In the genomic region with DNA sequence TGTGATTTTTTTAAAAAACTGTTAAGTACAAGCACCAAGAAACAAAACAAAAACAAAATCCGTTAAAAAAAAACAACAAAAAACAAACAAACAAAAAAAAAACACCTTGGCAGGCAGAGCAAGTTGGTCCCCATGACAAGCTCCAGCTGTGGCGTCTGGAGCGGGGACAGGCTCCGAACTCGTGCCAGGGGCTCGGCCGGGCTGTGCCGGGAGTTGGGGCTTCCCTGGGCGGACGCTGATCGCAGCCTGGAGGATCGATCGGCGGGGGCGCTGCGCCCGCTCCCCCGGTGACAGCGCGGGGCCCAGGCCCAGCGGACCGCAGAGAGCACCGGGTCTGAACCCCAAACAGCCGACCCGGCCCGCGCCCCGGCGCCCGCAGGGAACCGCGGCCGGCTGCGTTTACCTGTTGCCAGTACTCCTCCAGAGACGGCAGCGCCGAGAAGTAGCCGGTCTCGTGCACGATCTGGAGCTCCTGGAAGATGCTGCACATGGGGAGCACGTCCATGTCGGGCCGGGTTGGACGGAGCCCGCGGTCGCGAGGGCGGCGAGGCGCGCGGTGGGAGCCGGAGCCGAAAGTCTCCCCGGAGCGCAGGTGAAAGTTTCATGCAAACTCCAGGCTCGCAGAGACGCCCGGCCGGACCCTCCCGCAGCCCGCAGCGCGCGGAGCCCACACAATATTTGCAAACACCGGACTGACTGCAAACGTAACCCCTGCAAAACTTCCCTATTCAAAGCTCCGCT, we compare ENCODE assay signal across 1 cellular context.
TF ChIP-seq lines count a peak whose summit lies in the region.

A gene (minus strand): TSS at position 700 of the 741 bp plus-strand sequence. CDS start 195 bp downstream, at position 505.

TF ChIP-seq in K562, 482 proteins besides CTCF, POLR2A, EP300 and RAD21 (continued from another document and continues in another):
- TF ChIP-seq, protein P1, sequence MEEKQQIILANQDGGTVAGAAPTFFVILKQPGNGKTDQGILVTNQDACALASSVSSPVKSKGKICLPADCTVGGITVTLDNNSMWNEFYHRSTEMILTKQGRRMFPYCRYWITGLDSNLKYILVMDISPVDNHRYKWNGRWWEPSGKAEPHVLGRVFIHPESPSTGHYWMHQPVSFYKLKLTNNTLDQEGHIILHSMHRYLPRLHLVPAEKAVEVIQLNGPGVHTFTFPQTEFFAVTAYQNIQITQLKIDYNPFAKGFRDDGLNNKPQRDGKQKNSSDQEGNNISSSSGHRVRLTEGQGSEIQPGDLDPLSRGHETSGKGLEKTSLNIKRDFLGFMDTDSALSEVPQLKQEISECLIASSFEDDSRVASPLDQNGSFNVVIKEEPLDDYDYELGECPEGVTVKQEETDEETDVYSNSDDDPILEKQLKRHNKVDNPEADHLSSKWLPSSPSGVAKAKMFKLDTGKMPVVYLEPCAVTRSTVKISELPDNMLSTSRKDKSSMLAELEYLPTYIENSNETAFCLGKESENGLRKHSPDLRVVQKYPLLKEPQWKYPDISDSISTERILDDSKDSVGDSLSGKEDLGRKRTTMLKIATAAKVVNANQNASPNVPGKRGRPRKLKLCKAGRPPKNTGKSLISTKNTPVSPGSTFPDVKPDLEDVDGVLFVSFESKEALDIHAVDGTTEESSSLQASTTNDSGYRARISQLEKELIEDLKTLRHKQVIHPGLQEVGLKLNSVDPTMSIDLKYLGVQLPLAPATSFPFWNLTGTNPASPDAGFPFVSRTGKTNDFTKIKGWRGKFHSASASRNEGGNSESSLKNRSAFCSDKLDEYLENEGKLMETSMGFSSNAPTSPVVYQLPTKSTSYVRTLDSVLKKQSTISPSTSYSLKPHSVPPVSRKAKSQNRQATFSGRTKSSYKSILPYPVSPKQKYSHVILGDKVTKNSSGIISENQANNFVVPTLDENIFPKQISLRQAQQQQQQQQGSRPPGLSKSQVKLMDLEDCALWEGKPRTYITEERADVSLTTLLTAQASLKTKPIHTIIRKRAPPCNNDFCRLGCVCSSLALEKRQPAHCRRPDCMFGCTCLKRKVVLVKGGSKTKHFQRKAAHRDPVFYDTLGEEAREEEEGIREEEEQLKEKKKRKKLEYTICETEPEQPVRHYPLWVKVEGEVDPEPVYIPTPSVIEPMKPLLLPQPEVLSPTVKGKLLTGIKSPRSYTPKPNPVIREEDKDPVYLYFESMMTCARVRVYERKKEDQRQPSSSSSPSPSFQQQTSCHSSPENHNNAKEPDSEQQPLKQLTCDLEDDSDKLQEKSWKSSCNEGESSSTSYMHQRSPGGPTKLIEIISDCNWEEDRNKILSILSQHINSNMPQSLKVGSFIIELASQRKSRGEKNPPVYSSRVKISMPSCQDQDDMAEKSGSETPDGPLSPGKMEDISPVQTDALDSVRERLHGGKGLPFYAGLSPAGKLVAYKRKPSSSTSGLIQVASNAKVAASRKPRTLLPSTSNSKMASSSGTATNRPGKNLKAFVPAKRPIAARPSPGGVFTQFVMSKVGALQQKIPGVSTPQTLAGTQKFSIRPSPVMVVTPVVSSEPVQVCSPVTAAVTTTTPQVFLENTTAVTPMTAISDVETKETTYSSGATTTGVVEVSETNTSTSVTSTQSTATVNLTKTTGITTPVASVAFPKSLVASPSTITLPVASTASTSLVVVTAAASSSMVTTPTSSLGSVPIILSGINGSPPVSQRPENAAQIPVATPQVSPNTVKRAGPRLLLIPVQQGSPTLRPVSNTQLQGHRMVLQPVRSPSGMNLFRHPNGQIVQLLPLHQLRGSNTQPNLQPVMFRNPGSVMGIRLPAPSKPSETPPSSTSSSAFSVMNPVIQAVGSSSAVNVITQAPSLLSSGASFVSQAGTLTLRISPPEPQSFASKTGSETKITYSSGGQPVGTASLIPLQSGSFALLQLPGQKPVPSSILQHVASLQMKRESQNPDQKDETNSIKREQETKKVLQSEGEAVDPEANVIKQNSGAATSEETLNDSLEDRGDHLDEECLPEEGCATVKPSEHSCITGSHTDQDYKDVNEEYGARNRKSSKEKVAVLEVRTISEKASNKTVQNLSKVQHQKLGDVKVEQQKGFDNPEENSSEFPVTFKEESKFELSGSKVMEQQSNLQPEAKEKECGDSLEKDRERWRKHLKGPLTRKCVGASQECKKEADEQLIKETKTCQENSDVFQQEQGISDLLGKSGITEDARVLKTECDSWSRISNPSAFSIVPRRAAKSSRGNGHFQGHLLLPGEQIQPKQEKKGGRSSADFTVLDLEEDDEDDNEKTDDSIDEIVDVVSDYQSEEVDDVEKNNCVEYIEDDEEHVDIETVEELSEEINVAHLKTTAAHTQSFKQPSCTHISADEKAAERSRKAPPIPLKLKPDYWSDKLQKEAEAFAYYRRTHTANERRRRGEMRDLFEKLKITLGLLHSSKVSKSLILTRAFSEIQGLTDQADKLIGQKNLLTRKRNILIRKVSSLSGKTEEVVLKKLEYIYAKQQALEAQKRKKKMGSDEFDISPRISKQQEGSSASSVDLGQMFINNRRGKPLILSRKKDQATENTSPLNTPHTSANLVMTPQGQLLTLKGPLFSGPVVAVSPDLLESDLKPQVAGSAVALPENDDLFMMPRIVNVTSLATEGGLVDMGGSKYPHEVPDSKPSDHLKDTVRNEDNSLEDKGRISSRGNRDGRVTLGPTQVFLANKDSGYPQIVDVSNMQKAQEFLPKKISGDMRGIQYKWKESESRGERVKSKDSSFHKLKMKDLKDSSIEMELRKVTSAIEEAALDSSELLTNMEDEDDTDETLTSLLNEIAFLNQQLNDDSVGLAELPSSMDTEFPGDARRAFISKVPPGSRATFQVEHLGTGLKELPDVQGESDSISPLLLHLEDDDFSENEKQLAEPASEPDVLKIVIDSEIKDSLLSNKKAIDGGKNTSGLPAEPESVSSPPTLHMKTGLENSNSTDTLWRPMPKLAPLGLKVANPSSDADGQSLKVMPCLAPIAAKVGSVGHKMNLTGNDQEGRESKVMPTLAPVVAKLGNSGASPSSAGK (IDR thresholded peaks at IDR 0.05), result peak; percentile 33; the same call in 1 of the 2 replicates
- TF ChIP-seq, protein P2, sequence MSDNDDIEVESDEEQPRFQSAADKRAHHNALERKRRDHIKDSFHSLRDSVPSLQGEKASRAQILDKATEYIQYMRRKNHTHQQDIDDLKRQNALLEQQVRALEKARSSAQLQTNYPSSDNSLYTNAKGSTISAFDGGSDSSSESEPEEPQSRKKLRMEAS (CRISPR knock-in tag; IDR thresholded peaks at IDR 0.05), result peak; percentile 19; the same call in 1 of the 2 replicates
- no peak for TF ChIP-seq CHD2 (IDR thresholded peaks at IDR 0.05; ENCODE audit: low read depth, low read length)
- TF ChIP-seq, protein P3, sequence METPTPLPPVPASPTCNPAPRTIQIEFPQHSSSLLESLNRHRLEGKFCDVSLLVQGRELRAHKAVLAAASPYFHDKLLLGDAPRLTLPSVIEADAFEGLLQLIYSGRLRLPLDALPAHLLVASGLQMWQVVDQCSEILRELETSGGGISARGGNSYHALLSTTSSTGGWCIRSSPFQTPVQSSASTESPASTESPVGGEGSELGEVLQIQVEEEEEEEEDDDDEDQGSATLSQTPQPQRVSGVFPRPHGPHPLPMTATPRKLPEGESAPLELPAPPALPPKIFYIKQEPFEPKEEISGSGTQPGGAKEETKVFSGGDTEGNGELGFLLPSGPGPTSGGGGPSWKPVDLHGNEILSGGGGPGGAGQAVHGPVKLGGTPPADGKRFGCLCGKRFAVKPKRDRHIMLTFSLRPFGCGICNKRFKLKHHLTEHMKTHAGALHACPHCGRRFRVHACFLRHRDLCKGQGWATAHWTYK (CRISPR knock-in tag; IDR thresholded peaks at IDR 0.05), result peak; percentile 51; the same call in 1 of the 2 replicates
- TF ChIP-seq, protein P4, sequence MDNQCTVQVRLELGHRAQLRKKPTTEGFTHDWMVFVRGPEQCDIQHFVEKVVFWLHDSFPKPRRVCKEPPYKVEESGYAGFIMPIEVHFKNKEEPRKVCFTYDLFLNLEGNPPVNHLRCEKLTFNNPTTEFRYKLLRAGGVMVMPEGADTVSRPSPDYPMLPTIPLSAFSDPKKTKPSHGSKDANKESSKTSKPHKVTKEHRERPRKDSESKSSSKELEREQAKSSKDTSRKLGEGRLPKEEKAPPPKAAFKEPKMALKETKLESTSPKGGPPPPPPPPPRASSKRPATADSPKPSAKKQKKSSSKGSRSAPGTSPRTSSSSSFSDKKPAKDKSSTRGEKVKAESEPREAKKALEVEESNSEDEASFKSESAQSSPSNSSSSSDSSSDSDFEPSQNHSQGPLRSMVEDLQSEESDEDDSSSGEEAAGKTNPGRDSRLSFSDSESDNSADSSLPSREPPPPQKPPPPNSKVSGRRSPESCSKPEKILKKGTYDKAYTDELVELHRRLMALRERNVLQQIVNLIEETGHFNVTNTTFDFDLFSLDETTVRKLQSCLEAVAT (IDR thresholded peaks at IDR 0.05), result peak; percentile 92 to 98
- peak; percentile 25; the same call in 1 of the 2 replicates for TF ChIP-seq ZNF232 (CRISPR knock-in tag; IDR thresholded peaks at IDR 0.05)
- TF ChIP-seq ZC3H4 (CRISPR knock-in tag; IDR thresholded peaks at IDR 0.05; ENCODE audit: borderline replicate concordance), result peak; percentile 90; the same call in 1 of the 2 replicates
- TF ChIP-seq TAF1 (IDR thresholded peaks at IDR 0.05; ENCODE audit: control insufficient read depth, extremely low read depth, insufficient read depth, low read length, severe bottlenecking), result peak; percentile 46
- TF ChIP-seq BMI1 (IDR thresholded peaks at IDR 0.05; ENCODE audit: low read length), result no peak
- no peak for TF ChIP-seq NR2C2 (CRISPR knock-in tag; IDR thresholded peaks at IDR 0.05)
- TF ChIP-seq NR2C2 (tag; IDR thresholded peaks at IDR 0.05), result no peak
- TF ChIP-seq TOE1 (IDR thresholded peaks at IDR 0.05; ENCODE audit: borderline replicate concordance), result 0 out of 2 replicates have a peak, but pooled peaks have one; percentile 20
- no peak for TF ChIP-seq TOE1 (CRISPR knock-in tag; IDR thresholded peaks at IDR 0.05; ENCODE audit: borderline replicate concordance, low read depth)
- no peak for TF ChIP-seq SRSF1 (IDR thresholded peaks at IDR 0.05; ENCODE audit: low read depth, low read length)
- TF ChIP-seq, protein P5, sequence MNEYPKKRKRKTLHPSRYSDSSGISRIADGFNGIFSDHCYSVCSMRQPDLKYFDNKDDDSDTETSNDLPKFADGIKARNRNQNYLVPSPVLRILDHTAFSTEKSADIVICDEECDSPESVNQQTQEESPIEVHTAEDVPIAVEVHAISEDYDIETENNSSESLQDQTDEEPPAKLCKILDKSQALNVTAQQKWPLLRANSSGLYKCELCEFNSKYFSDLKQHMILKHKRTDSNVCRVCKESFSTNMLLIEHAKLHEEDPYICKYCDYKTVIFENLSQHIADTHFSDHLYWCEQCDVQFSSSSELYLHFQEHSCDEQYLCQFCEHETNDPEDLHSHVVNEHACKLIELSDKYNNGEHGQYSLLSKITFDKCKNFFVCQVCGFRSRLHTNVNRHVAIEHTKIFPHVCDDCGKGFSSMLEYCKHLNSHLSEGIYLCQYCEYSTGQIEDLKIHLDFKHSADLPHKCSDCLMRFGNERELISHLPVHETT (CRISPR knock-in tag; conservative IDR thresholded peaks at IDR 0.05 in 1 of 2, IDR thresholded peaks at IDR 0.05 in 1 of 2), result no peak
- TF ChIP-seq GABPA (tag; conservative IDR thresholded peaks at IDR 0.05; ENCODE audit: low read depth), result no peak
- TF ChIP-seq, protein P6, sequence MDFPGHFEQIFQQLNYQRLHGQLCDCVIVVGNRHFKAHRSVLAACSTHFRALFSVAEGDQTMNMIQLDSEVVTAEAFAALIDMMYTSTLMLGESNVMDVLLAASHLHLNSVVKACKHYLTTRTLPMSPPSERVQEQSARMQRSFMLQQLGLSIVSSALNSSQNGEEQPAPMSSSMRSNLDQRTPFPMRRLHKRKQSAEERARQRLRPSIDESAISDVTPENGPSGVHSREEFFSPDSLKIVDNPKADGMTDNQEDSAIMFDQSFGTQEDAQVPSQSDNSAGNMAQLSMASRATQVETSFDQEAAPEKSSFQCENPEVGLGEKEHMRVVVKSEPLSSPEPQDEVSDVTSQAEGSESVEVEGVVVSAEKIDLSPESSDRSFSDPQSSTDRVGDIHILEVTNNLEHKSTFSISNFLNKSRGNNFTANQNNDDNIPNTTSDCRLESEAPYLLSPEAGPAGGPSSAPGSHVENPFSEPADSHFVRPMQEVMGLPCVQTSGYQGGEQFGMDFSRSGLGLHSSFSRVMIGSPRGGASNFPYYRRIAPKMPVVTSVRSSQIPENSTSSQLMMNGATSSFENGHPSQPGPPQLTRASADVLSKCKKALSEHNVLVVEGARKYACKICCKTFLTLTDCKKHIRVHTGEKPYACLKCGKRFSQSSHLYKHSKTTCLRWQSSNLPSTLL (IDR thresholded peaks at IDR 0.05), result peak; percentile 94
- TF ChIP-seq, protein P7, sequence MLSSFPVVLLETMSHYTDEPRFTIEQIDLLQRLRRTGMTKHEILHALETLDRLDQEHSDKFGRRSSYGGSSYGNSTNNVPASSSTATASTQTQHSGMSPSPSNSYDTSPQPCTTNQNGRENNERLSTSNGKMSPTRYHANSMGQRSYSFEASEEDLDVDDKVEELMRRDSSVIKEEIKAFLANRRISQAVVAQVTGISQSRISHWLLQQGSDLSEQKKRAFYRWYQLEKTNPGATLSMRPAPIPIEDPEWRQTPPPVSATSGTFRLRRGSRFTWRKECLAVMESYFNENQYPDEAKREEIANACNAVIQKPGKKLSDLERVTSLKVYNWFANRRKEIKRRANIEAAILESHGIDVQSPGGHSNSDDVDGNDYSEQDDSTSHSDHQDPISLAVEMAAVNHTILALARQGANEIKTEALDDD (IDR thresholded peaks at IDR 0.05), result no peak
- TF ChIP-seq, protein P8, sequence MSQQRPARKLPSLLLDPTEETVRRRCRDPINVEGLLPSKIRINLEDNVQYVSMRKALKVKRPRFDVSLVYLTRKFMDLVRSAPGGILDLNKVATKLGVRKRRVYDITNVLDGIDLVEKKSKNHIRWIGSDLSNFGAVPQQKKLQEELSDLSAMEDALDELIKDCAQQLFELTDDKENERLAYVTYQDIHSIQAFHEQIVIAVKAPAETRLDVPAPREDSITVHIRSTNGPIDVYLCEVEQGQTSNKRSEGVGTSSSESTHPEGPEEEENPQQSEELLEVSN (IDR thresholded peaks at IDR 0.05; ENCODE audit: borderline replicate concordance in 1 of 2, extremely low read depth in 1 of 2, insufficient read depth in 1 of 2, insufficient read length in 1 of 2, low read depth in 1 of 2, low read length in 1 of 2, poor library complexity in 1 of 2, severe bottlenecking in 1 of 2), result peak in 1 of 2 experiments; percentile 14
- TF ChIP-seq ZNF263 (CRISPR knock-in tag; IDR thresholded peaks at IDR 0.05; ENCODE audit: borderline replicate concordance), result peak; percentile 76; the same call in 1 of the 2 replicates
- no peak for TF ChIP-seq KDM4B (IDR thresholded peaks at IDR 0.05; ENCODE audit: borderline replicate concordance in 2 of 2, low read depth in 1 of 2)
- TF ChIP-seq, protein P9, sequence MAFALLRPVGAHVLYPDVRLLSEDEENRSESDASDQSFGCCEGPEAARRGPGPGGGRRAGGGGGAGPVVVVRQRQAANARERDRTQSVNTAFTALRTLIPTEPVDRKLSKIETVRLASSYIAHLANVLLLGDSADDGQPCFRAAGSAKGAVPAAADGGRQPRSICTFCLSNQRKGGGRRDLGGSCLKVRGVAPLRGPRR (CRISPR knock-in tag; IDR thresholded peaks at IDR 0.05), result no peak
- no peak for TF ChIP-seq HCFC1 (IDR thresholded peaks at IDR 0.05; ENCODE audit: low read depth, low read length)
- TF ChIP-seq, protein P10, sequence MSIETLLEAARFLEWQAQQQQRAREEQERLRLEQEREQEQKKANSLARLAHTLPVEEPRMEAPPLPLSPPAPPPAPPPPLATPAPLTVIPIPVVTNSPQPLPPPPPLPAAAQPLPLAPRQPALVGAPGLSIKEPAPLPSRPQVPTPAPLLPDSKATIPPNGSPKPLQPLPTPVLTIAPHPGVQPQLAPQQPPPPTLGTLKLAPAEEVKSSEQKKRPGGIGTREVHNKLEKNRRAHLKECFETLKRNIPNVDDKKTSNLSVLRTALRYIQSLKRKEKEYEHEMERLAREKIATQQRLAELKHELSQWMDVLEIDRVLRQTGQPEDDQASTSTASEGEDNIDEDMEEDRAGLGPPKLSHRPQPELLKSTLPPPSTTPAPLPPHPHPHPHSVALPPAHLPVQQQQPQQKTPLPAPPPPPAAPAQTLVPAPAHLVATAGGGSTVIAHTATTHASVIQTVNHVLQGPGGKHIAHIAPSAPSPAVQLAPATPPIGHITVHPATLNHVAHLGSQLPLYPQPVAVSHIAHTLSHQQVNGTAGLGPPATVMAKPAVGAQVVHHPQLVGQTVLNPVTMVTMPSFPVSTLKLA (conservative IDR thresholded peaks at IDR 0.05), result peak; percentile 51 to 73; a peak in 1 of 4 replicates
- peak; percentile 33 for TF ChIP-seq CXXC5 (CRISPR knock-in tag; IDR thresholded peaks at IDR 0.05)
